ENCODE assay signal across 8 cellular contexts in the genomic region with DNA sequence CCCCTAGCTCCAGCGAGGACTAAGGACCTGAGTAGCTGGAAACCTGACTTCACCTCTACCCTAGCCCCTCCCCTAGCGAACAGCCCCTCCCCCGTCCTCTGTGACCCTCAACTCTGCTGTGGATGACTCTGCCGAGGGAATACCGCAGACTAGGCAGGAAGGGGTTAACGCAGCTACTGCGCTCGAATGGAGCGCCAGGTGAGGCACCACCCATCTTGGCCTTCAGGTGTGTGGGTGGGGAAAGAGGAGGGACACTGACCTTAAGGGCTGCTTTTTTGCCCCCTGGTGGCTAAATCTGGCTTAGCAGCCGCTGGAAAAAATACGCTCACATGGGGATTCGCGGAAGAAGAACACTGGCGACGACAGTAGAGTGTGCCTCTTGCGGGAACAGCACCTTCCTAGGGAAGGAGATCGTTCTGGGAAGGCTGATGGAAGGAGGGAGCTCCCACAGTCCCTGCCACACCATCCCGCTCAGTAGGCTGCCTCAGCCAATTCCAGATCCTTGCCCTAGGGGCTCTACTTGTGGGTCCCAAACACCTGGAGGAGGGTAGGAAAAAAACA. TPM values are rescaled to one million over a fixed set of nuclear protein-coding genes. Genes with fewer than 3 reads are reported as not detected.
DNase-seq lines count a peak whose midpoint lies in the region; ATAC-seq and TF ChIP-seq lines count a peak whose summit lies in the region.

No MANE protein-coding gene starts in this region.

- peaks cover 0 to 53% (median 45%) of the 10 kb centered on the region in 4 donors for H3K4me1 ChIP-seq in sigmoid colon

- TF ChIP-seq CTCF in GM12864 (IDR thresholded peaks at IDR 0.05; ENCODE audit: low read depth, low read length, missing control alignments) (peak; percentile 95), astrocyte of the spinal cord (IDR thresholded peaks at IDR 0.05; ENCODE audit: low read depth, low read length) (peak; percentile 94), sigmoid colon (IDR thresholded peaks at IDR 0.05) (peak; percentile 98 to 100 (median 98))

- TF ChIP-seq EP300 in sigmoid colon (IDR thresholded peaks at IDR 0.05) = peak in 1 of 4 donors; percentile 17

- peak overlapping the region; percentile 64 for H3K4me3 ChIP-seq in GM12864 (ENCODE audit: low read depth, low read length)
- peak overlapping the region; percentile 65 for H3K4me3 ChIP-seq in astrocyte of the spinal cord (ENCODE audit: low read depth, low read length)
- peak overlapping the region; percentile 78 for H3K4me3 ChIP-seq in iPS-11a (ENCODE audit: low read depth, low read length)
- H3K4me3 ChIP-seq in sigmoid colon = peak overlapping the region; percentile 82 to 91 (median 84)

- H3K36me3 ChIP-seq in sigmoid colon = no peaks in the 10 kb centered on the region

- ATAC-seq in GM19455 (IDR thresholded peaks at IDR 0.05; ENCODE audit: unreplicated experiment) = no peak
- no peak for ATAC-seq in HG03280 (IDR thresholded peaks at IDR 0.05; ENCODE audit: unreplicated experiment)

- 1% methylated on average over 18 of the region's 18 CpGs for WGBS in sigmoid colon, 2 donors

- peak in 1 of 2 donors; percentile 8 for TF ChIP-seq POLR2A in sigmoid colon (IDR thresholded peaks at IDR 0.05)

- intact Hi-C loops in sigmoid colon (cut with DNase I) = loop anchor here (1.0 kb wide), 3 partner anchors 23 to 240 kb away; no protein-coding TSS in a partner anchor

- H3K27ac ChIP-seq in sigmoid colon = peak overlapping the region; percentile 95 to 100 (median 100)

- H3K27me3 ChIP-seq in sigmoid colon = no peaks in the 10 kb centered on the region

- no peaks in the 10 kb centered on the region for H3K9me3 ChIP-seq in sigmoid colon

- in situ Hi-C loops in astrocyte of the spinal cord (cut with HindIII; ENCODE audit: low sequenced_read_pairs) = no loop called here

- peak; percentile 64 for DNase-seq in GM12864 (ENCODE audit: low read depth)
- peak; percentile 83 for DNase-seq in NCI-H146 treated with DMSO at 0.1 percent for 48 hours (lab: John Stamatoyannopoulos, UW; ENCODE audit: unreplicated experiment)
- DNase-seq in T-helper 9 cell = peak; percentile 87
- DNase-seq in astrocyte of the spinal cord (ENCODE audit: low read depth, low spot score) = peak; percentile 78
- DNase-seq in sigmoid colon = peak; percentile 93

RNA-seq across cellular contexts. Expression of gene BCL9L, which starts 4.5 kb away (rescaled TPM):
- 10 to 100 TPM in 3 of 4 donors, 1 to 10 TPM in 1; 7.9 to 46.5 (median 10.8) TPM for total RNA-seq in sigmoid colon
- polyA plus RNA-seq in sigmoid colon = 10 to 100 TPM in 1 of 3 donors, 1 to 10 TPM in 2; 4.8 to 33.2 (median 7.4) TPM

RNA-seq across cellular contexts. Expression of gene UPK2, which starts 25.9 kb away (rescaled TPM):
- not detected for total RNA-seq in sigmoid colon
- polyA plus RNA-seq in sigmoid colon = not detected

RNA-seq across cellular contexts. Expression of gene FOXR1, which starts 41.3 kb away (rescaled TPM):
- total RNA-seq in sigmoid colon = not detected
- polyA plus RNA-seq in sigmoid colon = not detected

RNA-seq across cellular contexts. Expression of gene CXCR5, which starts 46.5 kb away (rescaled TPM):
- not detected for total RNA-seq in sigmoid colon
- polyA plus RNA-seq in sigmoid colon = 10 to 100 TPM in 1 of 3 donors, under 1 TPM in 2; under 0.01 to 11.5 (median 0.23) TPM
